In genomic region chr2:135052042-135052876, GRCh38 we compare ENCODE assay signal across 1 cellular context.
TF ChIP-seq lines count a peak whose summit lies in the region.

RAB3GAP1 (plus strand) TSS chr2:135052292; CDS start chr2:135052308, 16 bp downstream.

TF ChIP-seq in HepG2, 621 proteins besides CTCF, POLR2A, EP300 and RAD21 (continued from another document and continues in another):
- TF ChIP-seq ZNF318 (CRISPR knock-in tag; IDR thresholded peaks at IDR 0.05): no peak
- peak; percentile 56 for TF ChIP-seq NFYC (CRISPR knock-in tag; IDR thresholded peaks at IDR 0.05)
- peak; percentile 37; the same call in 1 of the 2 replicates for TF ChIP-seq ZBTB2 (CRISPR knock-in tag; IDR thresholded peaks at IDR 0.05; ENCODE audit: low read depth)
- no peak for TF ChIP-seq CBX2 (IDR thresholded peaks at IDR 0.05; ENCODE audit: low read depth, low read length)
- peak; percentile 26; the same call in 1 of the 2 replicates for TF ChIP-seq CBX2 (CRISPR knock-in tag; IDR thresholded peaks at IDR 0.05; ENCODE audit: low read depth)
- TF ChIP-seq DPF2 (CRISPR knock-in tag; IDR thresholded peaks at IDR 0.05; ENCODE audit: borderline replicate concordance, low read depth): no peak
- no peak for TF ChIP-seq RXRB (CRISPR knock-in tag; IDR thresholded peaks at IDR 0.05; ENCODE audit: borderline replicate concordance)
- TF ChIP-seq SATB2 (CRISPR knock-in tag; IDR thresholded peaks at IDR 0.05): no peak; the same call in 1 of the 2 replicates
- TF ChIP-seq ZBTB43 (CRISPR knock-in tag; conservative IDR thresholded peaks at IDR 0.05): no peak
- TF ChIP-seq HHEX (CRISPR knock-in tag; IDR thresholded peaks at IDR 0.05): no peak
- TF ChIP-seq DR1 (CRISPR knock-in tag; IDR thresholded peaks at IDR 0.05): no peak
- peak; percentile 95 for TF ChIP-seq YY1 (IDR thresholded peaks at IDR 0.05; ENCODE audit: insufficient read depth, insufficient replicate concordance, low read depth, low read length)
- TF ChIP-seq TOE1 (CRISPR knock-in tag; IDR thresholded peaks at IDR 0.05): no peak
- TF ChIP-seq ZNF710 (CRISPR knock-in tag; IDR thresholded peaks at IDR 0.05; ENCODE audit: borderline replicate concordance): no peak; the same call in 1 of the 2 replicates
- no peak for TF ChIP-seq RFXANK (CRISPR knock-in tag; IDR thresholded peaks at IDR 0.05)
- TF ChIP-seq ZNF460 (CRISPR knock-in tag; IDR thresholded peaks at IDR 0.05; ENCODE audit: borderline replicate concordance): no peak
- TF ChIP-seq NFIB (CRISPR knock-in tag; IDR thresholded peaks at IDR 0.05; ENCODE audit: borderline replicate concordance): no peak
- no peak for TF ChIP-seq KIAA2018 (CRISPR knock-in tag; IDR thresholded peaks at IDR 0.05; ENCODE audit: borderline replicate concordance)
- peak; percentile 55; the same call in 1 of the 2 replicates for TF ChIP-seq ERF (CRISPR knock-in tag; IDR thresholded peaks at IDR 0.05)
- peak; percentile 68 for TF ChIP-seq ZNF501 (CRISPR knock-in tag; IDR thresholded peaks at IDR 0.05)
- peak; percentile 80; the same call in 1 of the 2 replicates for TF ChIP-seq FUBP1 (CRISPR knock-in tag; IDR thresholded peaks at IDR 0.05; ENCODE audit: borderline replicate concordance)
- no peak for TF ChIP-seq SMARCC2 (IDR thresholded peaks at IDR 0.05)
- peak; percentile 91 for TF ChIP-seq DNMT3B (CRISPR knock-in tag; conservative IDR thresholded peaks at IDR 0.05)
- peak; percentile 88 for TF ChIP-seq IKZF4 (CRISPR knock-in tag; IDR thresholded peaks at IDR 0.05; ENCODE audit: borderline replicate concordance, low read depth, not compliant biosample characterization)
- peak; percentile 36; the same call in 1 of the 2 replicates for TF ChIP-seq ZNF230 (CRISPR knock-in tag; IDR thresholded peaks at IDR 0.05)
- peak; percentile 40; the same call in 1 of the 2 replicates for TF ChIP-seq RFXAP (CRISPR knock-in tag; IDR thresholded peaks at IDR 0.05; ENCODE audit: borderline replicate concordance)
- no peak for TF ChIP-seq ZSCAN21 (CRISPR knock-in tag; IDR thresholded peaks at IDR 0.05; ENCODE audit: borderline replicate concordance)
- TF ChIP-seq KLF12 (CRISPR knock-in tag; IDR thresholded peaks at IDR 0.05; ENCODE audit: borderline replicate concordance): peak; percentile 76; the same call in 1 of the 2 replicates
- peak; percentile 84 for TF ChIP-seq KDM5A (IDR thresholded peaks at IDR 0.05; ENCODE audit: borderline replicate concordance, low read length)
- no peak for TF ChIP-seq MIER2 (CRISPR knock-in tag; IDR thresholded peaks at IDR 0.05)
- TF ChIP-seq TSC22D2 (CRISPR knock-in tag; IDR thresholded peaks at IDR 0.05; ENCODE audit: borderline replicate concordance): peak; percentile 89; the same call in 1 of the 2 replicates
- TF ChIP-seq ZC3H4 (CRISPR knock-in tag; IDR thresholded peaks at IDR 0.05; ENCODE audit: borderline replicate concordance): no peak; the same call in 1 of the 2 replicates
- TF ChIP-seq SOX5 (CRISPR knock-in tag; IDR thresholded peaks at IDR 0.05; ENCODE audit: borderline replicate concordance): peak; percentile 45; the same call in 1 of the 2 replicates
- peak; percentile 90; the same call in 1 of the 2 replicates for TF ChIP-seq ZNF605 (CRISPR knock-in tag; IDR thresholded peaks at IDR 0.05)
- TF ChIP-seq GLI4 (CRISPR knock-in tag; IDR thresholded peaks at IDR 0.05; ENCODE audit: borderline replicate concordance): peak; percentile 72; the same call in 1 of the 2 replicates
